Comparison of ENCODE assay signal across 9 cellular contexts in genomic region chr1:204406621-204407020, GRCh38. TPM values are rescaled to one million over a fixed set of nuclear protein-coding genes. Genes with fewer than 3 reads are reported as not detected.
DNase-seq lines count a peak whose midpoint lies in the region; ATAC-seq, FAIRE-seq and TF ChIP-seq lines count a peak whose summit lies in the region.
"Had no signal": no experiment of that assay in that cellular context is flagged by ENCODE, and none has a peak within 500 bp of the region (broad histone marks: within the 10 kb centered on the region; RNA-seq: fewer than 3 reads in every experiment).

No MANE protein-coding gene starts in this region.

- H3K79me2 ChIP-seq in H1 (ENCODE audit: control insufficient read depth in 1 of 2, insufficient read depth in 2 of 2, low read length in 2 of 2) = peaks cover 44 to 87% of the 10 kb centered on the region in 2 experiments

- H4K5ac ChIP-seq in H1 (ENCODE audit: insufficient read length, low read depth, low read length) = no peak overlapping the region

- H3K4ac ChIP-seq in H1 (replicated peaks; ENCODE audit: insufficient read length, low read depth, low read length) = no peak overlapping the region

- H3K27ac ChIP-seq in C4-2B (0 out of 2 replicates have a peak overlapping the region, but pooled peaks have one; percentile 22), H1 (ENCODE audit: low read depth, low read length) (no peak overlapping the region), neutrophil (no peak overlapping the region)

- CTCF ChIA-PET in H1 (lab: Charles Lee; ENCODE audit: partially characterized antibody) = interaction anchor here (0.7 to 1.9 kb wide), 5 partner anchors 9 to 72 kb away, joined by 3 to 5 read pairs (median 4); no protein-coding TSS in a partner anchor

- no peak for FAIRE-seq in H1 (lab: Jason Lieb, UNC)
- FAIRE-seq: GM12892 had no signal

- no peak for TF ChIP-seq POLR2A in NB4 (IDR thresholded peaks at IDR 0.05; ENCODE audit: extremely low read depth, insufficient read length)
- no peak for TF ChIP-seq POLR2A in H1 (IDR thresholded peaks at IDR 0.05; ENCODE audit: control extremely low read depth in 1 of 2, low read depth in 2 of 2, low read length in 2 of 2)

- H3K23me2 ChIP-seq in H1 (ENCODE audit: low read depth, low read length) = peaks cover 19% of the 10 kb centered on the region

- TF ChIP-seq CTCF in C4-2B (conservative IDR thresholded peaks at IDR 0.05) (no peak), NB4 (IDR thresholded peaks at IDR 0.05; ENCODE audit: low read depth, low read length) (no peak), H1 (IDR thresholded peaks at IDR 0.05; ENCODE audit: control extremely low read depth in 1 of 3, insufficient read depth in 1 of 3, low read depth in 1 of 3, low read length in 3 of 3) (no peak), neutrophil (IDR thresholded peaks at IDR 0.05) (no peak)

- peaks cover 28 to 41% of the 10 kb centered on the region in 2 experiments for H4K20me1 ChIP-seq in H1 (replicated peaks in 1 of 2; ENCODE audit: control insufficient read depth in 1 of 2, insufficient read depth in 2 of 2, low read length in 2 of 2)

- H3K36me3 ChIP-seq in H1 (ENCODE audit: control insufficient read depth in 2 of 4, insufficient read depth in 4 of 4, low read length in 3 of 4) (peaks cover 14 to 56% (median 18%) of the 10 kb centered on the region in 4 experiments), neutrophil (peaks cover 50% of the 10 kb centered on the region)

- H4K8ac ChIP-seq in H1 (ENCODE audit: extremely low read depth, insufficient read depth, low read length) = no peak overlapping the region

- H2BK15ac ChIP-seq in H1 (ENCODE audit: low read length) = no peak overlapping the region

- H3K56ac ChIP-seq in H1 (replicated peaks; ENCODE audit: insufficient read length, low read depth, low read length) = no peak overlapping the region

- WGBS in H1 (ENCODE audit: extremely low coverage in 1 of 2, insufficient coverage in 1 of 2, insufficient read length in 1 of 2, insufficient replicate concordance in 2 of 2, low coverage in 1 of 2, low lambda C conversion rate in 2 of 2, missing lambda C conversion rate in 1 of 2), 2 experiments = 85% methylated on average over 4 of the region's 4 CpGs; no CpG with 5 or more reads in 1 of the 2 experiments

- H3K9me3 ChIP-seq in H1 (ENCODE audit: insufficient read depth in 2 of 2, low read depth in 1 of 2, low read length in 1 of 2) (no peaks in the 10 kb centered on the region), neutrophil (no peaks in the 10 kb centered on the region)

- no peak overlapping the region for H3K9ac ChIP-seq in H1 (replicated peaks in 1 of 4; ENCODE audit: extremely low read depth in 1 of 4, low read depth in 3 of 4, low read length in 3 of 4)

- H3K23ac ChIP-seq in H1 (ENCODE audit: insufficient read length) = no peak overlapping the region

- no peak for ATAC-seq in GM21619 (IDR thresholded peaks at IDR 0.05; ENCODE audit: unreplicated experiment)
- ATAC-seq in GM21390 (IDR thresholded peaks at IDR 0.05; ENCODE audit: unreplicated experiment) = no peak

- peak overlapping the region; percentile 95 to 96; a peak in 3 of 4 replicates for H3K4me2 ChIP-seq in H1 (ENCODE audit: insufficient read depth in 1 of 2, low read depth in 2 of 2, low read length in 2 of 2)

- no peak overlapping the region for H3K14ac ChIP-seq in H1 (ENCODE audit: insufficient read length)

- H3K4me3 ChIP-seq in NB4 (ENCODE audit: low read depth, low read length) (peak overlapping the region; percentile 99), H1 (ENCODE audit: extremely low read depth in 1 of 4, insufficient read depth in 2 of 4, low read depth in 3 of 4, low read length in 4 of 4) (peak overlapping the region in 3 of 4 experiments; percentile 63 to 95 (median 95); a peak in 3 of 8 replicates), neutrophil (ENCODE audit: low read depth in 1 of 2, low read length in 1 of 2) (peak overlapping the region; percentile 89 to 94)

- H2AK5ac ChIP-seq in H1 (ENCODE audit: low read depth, low read length) = no peak overlapping the region

- DNase-seq in NB4 (ENCODE audit: low read depth) = no peak
- peak in 1 of 2 experiments; percentile 35 for DNase-seq in H1 (ENCODE audit: low read depth in 1 of 2, low spot score in 2 of 2)
- no peak for DNase-seq in SW480 (ENCODE audit: low spot score)
- no peak for DNase-seq in NCI-H748 (lab: John Stamatoyannopoulos, UW; ENCODE audit: unreplicated experiment)

- POLR2A ChIA-PET in H1 (lab: Charles Lee; ENCODE audit: partially characterized antibody) = interaction anchor here (0.7 to 2.5 kb wide), 3 partner anchors 47 to 240 kb away, joined by 3 to 7 read pairs (median 3); partner anchors contain the start of gene PLEKHA6

- H2BK20ac ChIP-seq in H1 (ENCODE audit: low read length) = no peak overlapping the region

- no peak overlapping the region for H3K18ac ChIP-seq in H1 (ENCODE audit: extremely low read depth, low read length)

- H3K79me1 ChIP-seq in H1 (ENCODE audit: low read depth, low read length) = peaks cover 2% of the 10 kb centered on the region; the same call in 1 of the 2 replicates

- no peak overlapping the region for H2BK5ac ChIP-seq in H1 (ENCODE audit: low read depth, low read length)

- H3K4me1 ChIP-seq in H1 (replicated peaks in 1 of 4; ENCODE audit: control insufficient read depth in 3 of 4, insufficient read depth in 4 of 4, low read length in 3 of 4) (no peaks in the 10 kb centered on the region; a peak in 1 of 7 replicates), neutrophil (ENCODE audit: control insufficient read depth in 1 of 2, insufficient read depth in 1 of 2, low read depth in 1 of 2, low read length in 1 of 2) (peaks cover 38 to 48% of the 10 kb centered on the region in 2 experiments)

- no peak overlapping the region for H2AFZ ChIP-seq in H1 (ENCODE audit: low read length)

- no peak for TF ChIP-seq RAD21 in H1 (IDR thresholded peaks at IDR 0.05 in 1 of 2, conservative IDR thresholded peaks at IDR 0.05 in 1 of 2; ENCODE audit: low read depth in 2 of 2, low read length in 2 of 2)

- TF ChIP-seq EP300 in H1 (IDR thresholded peaks at IDR 0.05; ENCODE audit: borderline replicate concordance in 1 of 2, low read depth in 2 of 2, low read length in 2 of 2) = no peak

- no peak overlapping the region for H2BK120ac ChIP-seq in H1 (replicated peaks; ENCODE audit: low read depth, low read length)

- no peak overlapping the region for H2BK12ac ChIP-seq in H1 (ENCODE audit: low read depth, low read length)

- H3K27me3 ChIP-seq in H1 (replicated peaks in 1 of 4; ENCODE audit: control insufficient read depth in 3 of 4, extremely low read depth in 1 of 4, insufficient read depth in 3 of 4, low read length in 3 of 4) = no peaks in the 10 kb centered on the region
- H3K27me3 ChIP-seq in neutrophil = no peaks in the 10 kb centered on the region

- H4K91ac ChIP-seq in H1 (replicated peaks; ENCODE audit: insufficient read length, low read length) = no peak overlapping the region

TF ChIP-seq in H1, 55 proteins besides CTCF, POLR2A, EP300 and RAD21:
- TF ChIP-seq POLR2AphosphoS5 (IDR thresholded peaks at IDR 0.05; ENCODE audit: low read depth, low read length) (no peak), BACH1 (IDR thresholded peaks at IDR 0.05; ENCODE audit: low read length) (no peak), RNF2 (IDR thresholded peaks at IDR 0.05; ENCODE audit: borderline replicate concordance, low read depth, low read length, missing control alignments, poor library complexity, severe bottlenecking) (no peak), RFX5 (IDR thresholded peaks at IDR 0.05; ENCODE audit: borderline replicate concordance, low read depth, low read length) (no peak)

RNA-seq across cellular contexts. Expression of gene PPP1R15B, which starts 5.0 kb away (rescaled TPM):
- total RNA-seq in H1 (2021; fragmentation: NEBNext Ultra II Directional; extraction: Animal tissue kit (Norgen Biotek cat#: 25700)) = 70.1 and 72.2 TPM in 2 replicates
- 14.4 and 20.0 TPM in 2 replicates for polyA plus RNA-seq in H1 (2011; rRNA removed)
- polyA plus RNA-seq in H1 (2011; cell fraction: cytosol; rRNA removed) = 19.3 TPM
- polyA plus RNA-seq in H1 (2011; cell fraction: nucleus; rRNA removed) = 14.6 TPM
- 13.3 to 25.2 TPM (median 17.0 TPM) in 4 replicates for polyA plus RNA-seq in H1 (2012, experiment 1 of 2)
- polyA plus RNA-seq in H1 (2012, experiment 2 of 2) = 3.4 TPM
- 34.3 TPM for polyA plus RNA-seq in H1 (2013, experiment 1 of 2)
- 37.9 TPM for polyA plus RNA-seq in H1 (2013, experiment 2 of 2)
- 41.1 and 46.5 TPM in 2 replicates for polyA minus RNA-seq in H1 (2011; rRNA and poly(A)+ RNA removed)
- polyA minus RNA-seq in H1 (2011; cell fraction: cytosol; rRNA and poly(A)+ RNA removed) = 37.1 TPM
- 41.8 TPM for polyA minus RNA-seq in H1 (2011; cell fraction: nucleus; rRNA and poly(A)+ RNA removed)

RNA-seq across cellular contexts. Expression of gene PLEKHA6, which starts 46.9 kb away (rescaled TPM):
- total RNA-seq in H1 (2021; fragmentation: NEBNext Ultra II Directional; extraction: Animal tissue kit (Norgen Biotek cat#: 25700)) = 17.0 and 20.2 TPM in 2 replicates
- 4.8 and 7.6 TPM in 2 replicates for polyA plus RNA-seq in H1 (2011; rRNA removed)
- 4.3 TPM for polyA plus RNA-seq in H1 (2011; cell fraction: cytosol; rRNA removed)
- 14.4 TPM for polyA plus RNA-seq in H1 (2011; cell fraction: nucleus; rRNA removed)
- polyA plus RNA-seq in H1 (2012, experiment 1 of 2) = 6.7 to 8.7 TPM (median 7.6 TPM) in 4 replicates
- 5.8 TPM for polyA plus RNA-seq in H1 (2012, experiment 2 of 2)
- polyA plus RNA-seq in H1 (2013, experiment 1 of 2) = 5.4 TPM
- 5.0 TPM for polyA plus RNA-seq in H1 (2013, experiment 2 of 2)
- polyA minus RNA-seq in H1 (2011; rRNA and poly(A)+ RNA removed) = 5.3 and 6.3 TPM in 2 replicates
- 7.0 TPM for polyA minus RNA-seq in H1 (2011; cell fraction: cytosol; rRNA and poly(A)+ RNA removed)
- polyA minus RNA-seq in H1 (2011; cell fraction: nucleus; rRNA and poly(A)+ RNA removed) = 8.2 TPM
